In the genomic region with DNA sequence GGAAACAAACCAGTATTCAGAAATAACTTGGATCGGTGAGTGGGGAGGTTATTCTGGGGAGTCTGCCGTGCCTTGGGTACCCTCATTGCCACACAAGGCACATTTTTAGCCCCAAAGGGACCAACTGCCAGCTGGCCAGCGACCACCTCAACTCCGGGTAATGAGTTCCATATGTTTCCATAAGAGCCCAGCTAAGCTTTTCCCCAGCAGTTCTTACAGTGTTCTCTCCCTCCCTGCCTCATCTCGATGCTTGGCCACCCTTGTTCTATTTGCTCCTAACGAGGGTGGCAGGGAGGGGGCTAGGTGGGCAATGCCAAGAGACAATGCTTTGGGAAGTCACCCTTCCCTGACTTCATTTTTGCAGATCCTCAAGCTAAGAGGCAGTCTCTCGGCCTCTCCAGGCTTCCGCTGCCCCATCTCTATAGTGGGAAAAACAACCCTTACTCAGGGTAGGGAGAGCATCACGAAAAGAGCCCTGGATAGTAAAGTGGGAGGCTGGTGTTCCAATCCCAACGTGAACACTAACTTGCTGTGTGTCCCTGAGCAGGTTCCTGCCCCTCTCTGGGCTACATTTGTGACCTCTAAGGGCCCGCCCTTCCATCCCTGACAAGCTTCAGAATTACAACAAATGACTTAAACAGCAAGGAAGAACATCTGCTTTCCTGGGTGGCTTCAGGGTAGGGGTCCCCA, we compare ENCODE assay signal across 8 cellular contexts. TPM values are rescaled to one million over a fixed set of nuclear protein-coding genes. Genes with fewer than 3 reads are reported as not detected.
DNase-seq lines count a peak whose midpoint lies in the region; ATAC-seq and TF ChIP-seq lines count a peak whose summit lies in the region.
"Had no signal": no experiment of that assay in that cellular context is flagged by ENCODE, and none has a peak within 500 bp of the region (broad histone marks: within the 10 kb centered on the region; RNA-seq: fewer than 3 reads in every experiment).

No MANE protein-coding gene starts in this region.

- H3K36me3 ChIP-seq in HCT116 (ENCODE audit: control insufficient read depth in 1 of 2, insufficient read depth in 2 of 2, low read length in 2 of 2) (peaks cover 0 to 2% of the 10 kb centered on the region in 2 experiments; a peak in 1 of 4 replicates), SJSA1 (peaks cover 21% of the 10 kb centered on the region), gastroesophageal sphincter (peaks cover 0 to 11% of the 10 kb centered on the region in 2 donors), BE2C (peaks cover 16% of the 10 kb centered on the region)

- H2AFZ ChIP-seq in HCT116 (ENCODE audit: low read depth, low read length, poor library complexity, severe bottlenecking) = no peak overlapping the region

- no TSS peak for BruUV-seq in HCT116 (replicated peaks; lab: Mats Ljungman, UMichigan)

- TF ChIP-seq CTCF in HCT116 (IDR thresholded peaks at IDR 0.05 in 2 of 3, conservative IDR thresholded peaks at IDR 0.05 in 1 of 3; ENCODE audit: borderline replicate concordance in 1 of 3, insufficient read depth in 1 of 3, low read depth in 2 of 3, low read length in 2 of 3) = no peak
- no peak for TF ChIP-seq CTCF in gastroesophageal sphincter (IDR thresholded peaks at IDR 0.05)
- no peak for TF ChIP-seq CTCF in BE2C (IDR thresholded peaks at IDR 0.05; ENCODE audit: low read depth, low read length)

- H3K79me2 ChIP-seq in HCT116 (ENCODE audit: insufficient read depth, low read length) = peaks cover 13% of the 10 kb centered on the region

- H3K27me3 ChIP-seq in HCT116 (ENCODE audit: insufficient read depth, low read length) = no peaks in the 10 kb centered on the region
- H3K27me3 ChIP-seq in SJSA1 (replicated peaks) = no peaks in the 10 kb centered on the region
- no peaks in the 10 kb centered on the region for H3K27me3 ChIP-seq in gastroesophageal sphincter
- H3K27me3 ChIP-seq in BE2C = no peaks in the 10 kb centered on the region

- WGBS in gastroesophageal sphincter (ENCODE audit: low coverage in 1 of 2), 2 donors = 76 to 78% methylated on average over 4 to 5 of the region's 11 CpGs

- POLR2A ChIA-PET in HCT116 (lab: Charles Lee) = interaction anchor here (3.1 kb wide), 1 partner anchor 84 kb away, joined by 14 read pairs; no protein-coding TSS in a partner anchor

- TF ChIP-seq POLR2A in HCT116 (IDR thresholded peaks at IDR 0.05; ENCODE audit: borderline replicate concordance, extremely low read depth, insufficient read depth, insufficient read length) = no peak
- TF ChIP-seq POLR2A in gastroesophageal sphincter (IDR thresholded peaks at IDR 0.05) = no peak

- no peak for ATAC-seq in HCT116
- no peak for ATAC-seq in gastroesophageal sphincter
- no peak for ATAC-seq in HG02588 (IDR thresholded peaks at IDR 0.05; ENCODE audit: unreplicated experiment)

- H3K4me1 ChIP-seq in HCT116 (ENCODE audit: control insufficient read depth in 1 of 2, insufficient read depth in 2 of 2, low read length in 2 of 2) (peaks cover 49 to 62% of the 10 kb centered on the region in 2 experiments), SJSA1 (replicated peaks) (peaks cover 46% of the 10 kb centered on the region), gastroesophageal sphincter (peaks cover 0 to 73% (median 14%) of the 10 kb centered on the region in 3 donors), BE2C (peaks cover 38% of the 10 kb centered on the region)

- intact Hi-C loops in HCT116 (cut with micrococcal nuclease) = no loop called here

- TF ChIP-seq EP300 in gastroesophageal sphincter (IDR thresholded peaks at IDR 0.05) = no peak

- H3K27ac ChIP-seq in HCT116 (ENCODE audit: low read depth, low read length) (peak overlapping the region; percentile 89; the same call in 1 of the 2 replicates), SJSA1 (peak overlapping the region; percentile 84), gastroesophageal sphincter (peak overlapping the region; percentile 70 to 98 (median 97)), skin epidermis (peak overlapping the region in 15 of 21 experiments; percentile 79 to 99 (median 93))

- TF ChIP-seq RAD21 in HCT116 (IDR thresholded peaks at IDR 0.05; ENCODE audit: low read depth) = no peak

- RAD21 ChIA-PET in HCT116 (lab: Charles Lee; ENCODE audit: low non-redundant PET in 1 of 2, low total read pairs in 2 of 2, uncharacterized antibody in 2 of 2, unreplicated experiment in 2 of 2) = no interaction called here

- H3K9me2 ChIP-seq in HCT116 (ENCODE audit: insufficient read depth) = no peaks in the 10 kb centered on the region

- CTCF ChIA-PET in HCT116 (lab: Charles Lee) = interaction anchor here (0.6 to 5.3 kb wide), 3 partner anchors 84 to 112 kb away, joined by 4 to 34 read pairs (median 18); no protein-coding TSS in a partner anchor

- peak overlapping the region; percentile 85 for H3K4me2 ChIP-seq in HCT116 (ENCODE audit: low read length)

- H3K9ac ChIP-seq in HCT116 (ENCODE audit: low read length) = peak overlapping the region; percentile 79

- H3K4me3 ChIP-seq in HCT116 (replicated peaks in 1 of 2; ENCODE audit: low read depth in 1 of 2, low read length in 2 of 2) (no peak overlapping the region), SJSA1 (no peak overlapping the region), gastroesophageal sphincter (no peak overlapping the region), skin epidermis (no peak overlapping the region), BE2C (ENCODE audit: low read depth, low read length) (no peak overlapping the region)

- no peaks in the 10 kb centered on the region for H4K20me1 ChIP-seq in HCT116 (ENCODE audit: insufficient read depth)

- H3K9me3 ChIP-seq in HCT116 (ENCODE audit: control insufficient read depth in 1 of 2, insufficient read depth in 1 of 2, low read depth in 1 of 2, low read length in 2 of 2) = no peaks in the 10 kb centered on the region
- no peaks in the 10 kb centered on the region for H3K9me3 ChIP-seq in SJSA1 (replicated peaks)
- H3K9me3 ChIP-seq in gastroesophageal sphincter = no peaks in the 10 kb centered on the region
- no peaks in the 10 kb centered on the region for H3K9me3 ChIP-seq in BE2C

- no peak for DNase-seq in HCT116 (ENCODE audit: low read depth, low spot score)
- no peak for DNase-seq in SJSA1 (ENCODE audit: low read depth in 1 of 2, low spot score in 2 of 2)
- no peak for DNase-seq in NCI-H226
- DNase-seq in BE2C = no peak
- DNase-seq: stimulated activated naive CD4-positive, alpha-beta T cell treated with Interleukin-2 at 50 U/mL for 16 hours had no signal

TF ChIP-seq in HCT116, 20 proteins besides CTCF, POLR2A, EP300 and RAD21:
- TF ChIP-seq EZH2 (IDR thresholded peaks at IDR 0.05) (no peak), SP1 (IDR thresholded peaks at IDR 0.05; ENCODE audit: low read depth) (no peak)

RNA-seq across cellular contexts. Expression of gene ID3, which starts 6.0 kb away (rescaled TPM):
- total RNA-seq in HCT116 (2021; ENCODE audit: unreplicated experiment) = 183 TPM
- polyA plus RNA-seq in HCT116 (2012) = 116 and 167 TPM in 2 replicates
- 400 and 615 TPM in 2 replicates for total RNA-seq in SJSA1 (2014; rRNA removed; shearing (Covaris generic))
- total RNA-seq in gastroesophageal sphincter = 100 to 1,000 TPM; 144 to 270 (median 221) TPM
- polyA plus RNA-seq in BE2C (2012; ENCODE audit: insufficient read depth, insufficient read length, low read depth) = 63.3 TPM

RNA-seq across cellular contexts. Expression of gene E2F2, which starts 22.3 kb away (rescaled TPM):
- total RNA-seq in HCT116 (2021; ENCODE audit: unreplicated experiment) (16.3 TPM), gastroesophageal sphincter (under 1 TPM in 2 of 4 donors, not detected in 2; 0.08 to 0.17 TPM)
- 4.0 and 5.3 TPM in 2 replicates for polyA plus RNA-seq in HCT116 (2012)
- total RNA-seq in SJSA1 (2014; rRNA removed; shearing (Covaris generic)) = 7.3 and 12.3 TPM in 2 replicates
- 0.73 TPM for polyA plus RNA-seq in BE2C (2012; ENCODE audit: insufficient read depth, insufficient read length, low read depth)
